ENCODE assay signal across 20 cellular contexts in the genomic region with DNA sequence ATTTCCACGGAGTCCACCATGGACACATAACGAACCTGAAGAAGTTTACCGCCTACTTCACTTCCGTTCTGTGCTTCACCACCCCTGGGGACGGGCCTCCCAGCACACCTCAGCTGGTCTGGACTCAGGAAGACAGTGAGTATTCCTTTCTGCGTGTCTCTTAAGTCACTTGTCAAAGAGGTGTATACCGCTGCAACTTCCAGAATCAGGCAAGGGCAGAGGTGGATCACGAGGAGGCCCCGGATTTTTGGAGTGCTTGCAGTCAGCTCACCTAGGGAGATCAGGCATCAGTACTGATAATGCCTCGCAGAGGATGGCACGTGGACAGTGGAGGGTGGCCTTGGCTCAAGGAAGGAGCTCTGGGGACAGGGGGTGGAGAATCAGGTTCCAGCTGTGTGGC.
A peak's percentile ranks its signal among the peaks of the same experiment; 100 is the strongest.
DNase-seq lines count a peak whose midpoint lies in the region; TF ChIP-seq lines count a peak whose summit lies in the region.
"Had no signal": no experiment of that assay in that cellular context is flagged by ENCODE, and none has a peak within 500 bp of the region (broad histone marks: within the 10 kb centered on the region; RNA-seq: fewer than 3 reads in every experiment).

No MANE protein-coding gene starts in this region.

- H3K27me3 ChIP-seq in SK-N-SH (ENCODE audit: insufficient read depth) = no peaks in the 10 kb centered on the region
- H3K27me3 ChIP-seq in A673 (replicated peaks; ENCODE audit: insufficient read depth, low read depth, low read length, poor library complexity) = no peaks in the 10 kb centered on the region
- H3K27me3 ChIP-seq: BE2C; BLaER1 treated with 17β-estradiol and CSF1 and Interleukin-3, amounts not matched to agents 10 nM and 100 nM had no signal

- DNase-seq in SK-N-SH (peak; percentile 38), coronary artery (ENCODE audit: low spot score) (peak; percentile 63), osteocyte (ENCODE audit: extremely low spot score, unreplicated experiment) (peak; percentile 63), hepatic stellate cell (ENCODE audit: low spot score) (no peak), A673 (ENCODE audit: low spot score) (no peak), COLO829 (ENCODE audit: low spot score) (no peak)
- DNase-seq: ACHN; AML-193; BE2C; Calu3; CD4-positive, alpha-beta T cell; CD8-positive, alpha-beta memory T cell; COR-L47; DMS53; DMS79 treated with DMSO at 0.1 percent for 48 hours; GF-D8; H9 had no signal

- POLR2A ChIA-PET in SK-N-SH (lab: Yijun Ruan, JAX) (interaction anchor here (1.0 kb wide), 1 partner anchor 20 kb away, joined by 3 read pairs; no protein-coding TSS in a partner anchor), A673 (lab: Charles Lee; ENCODE audit: low non-redundant PET) (no interaction called here)

- H3K9me3 Mint-ChIP-seq in osteocyte (ENCODE audit: unreplicated experiment) = peaks cover 7% of the 10 kb centered on the region
- H3K9me3 Mint-ChIP-seq: CD4-positive, alpha-beta T cell; GM23338; H9 had no signal

- no peak for TF ChIP-seq EP300 in SK-N-SH (IDR thresholded peaks at IDR 0.05; ENCODE audit: borderline replicate concordance in 1 of 2, low read depth in 1 of 2, low read length in 1 of 2)

- H3K27ac ChIP-seq in SK-N-SH (ENCODE audit: low read depth in 2 of 2, low read length in 1 of 2) (peak overlapping the region in 1 of 2 experiments; percentile 70; a peak in 1 of 4 replicates), coronary artery (no peak overlapping the region), A673 (ENCODE audit: low read depth, low read length, poor library complexity, severe bottlenecking) (no peak overlapping the region)
- H3K27ac ChIP-seq: BLaER1 treated with 17β-estradiol and CSF1 and Interleukin-3, amounts not matched to agents 10 nM and 100 nM had no signal

- H3K27me3 Mint-ChIP-seq in osteocyte (ENCODE audit: unreplicated experiment) = no peaks in the 10 kb centered on the region
- H3K27me3 Mint-ChIP-seq: CD4-positive, alpha-beta T cell had no signal

- no peaks in the 10 kb centered on the region for H3K36me3 Mint-ChIP-seq in osteocyte (ENCODE audit: unreplicated experiment)
- H3K36me3 Mint-ChIP-seq: CD14-positive monocyte; CD8-positive, alpha-beta memory T cell had no signal

- TF ChIP-seq RAD21 in SK-N-SH (IDR thresholded peaks at IDR 0.05; ENCODE audit: low read length) = no peak

- H2AFZ ChIP-seq in SK-N-SH (ENCODE audit: low read depth) = no peak overlapping the region
- H2AFZ ChIP-seq: GM23338 had no signal

- H3K36me3 ChIP-seq in SK-N-SH (replicated peaks in 1 of 2; ENCODE audit: control insufficient read depth in 1 of 2, insufficient read depth in 2 of 2, low read length in 1 of 2) = no peaks in the 10 kb centered on the region
- H3K36me3 ChIP-seq in A673 (ENCODE audit: insufficient read depth, low read length, poor library complexity, severe bottlenecking) = no peaks in the 10 kb centered on the region
- H3K36me3 ChIP-seq: BE2C; BLaER1 treated with 17β-estradiol and CSF1 and Interleukin-3, amounts not matched to agents 10 nM and 100 nM had no signal

- H4K20me1 ChIP-seq in SK-N-SH (ENCODE audit: insufficient read depth) = no peaks in the 10 kb centered on the region
- H4K20me1 ChIP-seq: BLaER1 treated with 17β-estradiol and CSF1 and Interleukin-3, amounts not matched to agents 10 nM and 100 nM had no signal

- H3K9me2 ChIP-seq in SK-N-SH = no peaks in the 10 kb centered on the region

- no peak for TF ChIP-seq CTCF in SK-N-SH (IDR thresholded peaks at IDR 0.05)
- TF ChIP-seq CTCF in coronary artery (IDR thresholded peaks at IDR 0.05) = no peak
- TF ChIP-seq CTCF in osteocyte (IDR thresholded peaks at IDR 0.05) = no peak
- no peak for TF ChIP-seq CTCF in A673 (conservative IDR thresholded peaks at IDR 0.05; ENCODE audit: low read depth, low read length)

- H3K4me1 ChIP-seq in SK-N-SH (ENCODE audit: control insufficient read depth in 1 of 2, insufficient read depth in 2 of 2, low read depth in 1 of 2, low read length in 1 of 2) (peaks cover 0 to 19% of the 10 kb centered on the region in 2 experiments; a peak in 1 of 4 replicates), A673 (ENCODE audit: insufficient read depth, low read length, poor library complexity, severe bottlenecking) (no peaks in the 10 kb centered on the region)
- H3K4me1 ChIP-seq: BE2C; BLaER1 treated with 17β-estradiol and CSF1 and Interleukin-3, amounts not matched to agents 10 nM and 100 nM had no signal

- H3K9ac ChIP-seq in SK-N-SH = no peak overlapping the region
- H3K9ac ChIP-seq: BLaER1 treated with 17β-estradiol and CSF1 and Interleukin-3, amounts not matched to agents 10 nM and 100 nM had no signal

- no peak overlapping the region for H3K27ac Mint-ChIP-seq in osteocyte (ENCODE audit: unreplicated experiment)
- H3K27ac Mint-ChIP-seq: CD14-positive monocyte; CD4-positive, alpha-beta T cell; GM23338 had no signal

- H3K79me2 ChIP-seq in SK-N-SH (ENCODE audit: insufficient read depth) = no peaks in the 10 kb centered on the region

- WGBS in SK-N-SH (ENCODE audit: low lambda C conversion rate) = 56% methylated on average over 11 of the region's 11 CpGs

- no peak overlapping the region for H3K4me3 Mint-ChIP-seq in osteocyte (ENCODE audit: unreplicated experiment)
- H3K4me3 Mint-ChIP-seq: CD14-positive monocyte; CD4-positive, alpha-beta T cell; CD8-positive, alpha-beta memory T cell; GM23338; H9 had no signal

- H3K9me3 ChIP-seq in SK-N-SH (no peaks in the 10 kb centered on the region), A673 (ENCODE audit: low read depth, low read length, poor library complexity, severe bottlenecking) (no peaks in the 10 kb centered on the region)
- H3K9me3 ChIP-seq: BE2C had no signal

- CTCF ChIA-PET in SK-N-SH (lab: Yijun Ruan, JAX) = interaction anchor here (0.7 to 1.4 kb wide), 6 partner anchors 12 to 1187 kb away, joined by 3 to 5 read pairs (median 4); no protein-coding TSS in a partner anchor
- CTCF ChIA-PET in A673 (lab: Charles Lee) = no interaction called here

- no peak overlapping the region for H3K4me3 ChIP-seq in SK-N-SH (ENCODE audit: low read depth in 2 of 2, low read length in 1 of 2)
- no peak overlapping the region for H3K4me3 ChIP-seq in coronary artery
- no peak overlapping the region for H3K4me3 ChIP-seq in A673 (ENCODE audit: low read depth, low read length, poor library complexity, severe bottlenecking)
- H3K4me3 ChIP-seq: BLaER1 treated with 17β-estradiol and CSF1 and Interleukin-3, amounts not matched to agents 10 nM and 100 nM; GM23338 had no signal

- H3F3A ChIP-seq in SK-N-SH (replicated peaks; ENCODE audit: insufficient read depth) = no peaks in the 10 kb centered on the region

- intact Hi-C loops in A673 (cut with micrococcal nuclease; ENCODE audit: unreplicated experiment) = no loop called here

- peaks cover 3% of the 10 kb centered on the region for H3K4me1 Mint-ChIP-seq in osteocyte (ENCODE audit: unreplicated experiment)
- H3K4me1 Mint-ChIP-seq: CD8-positive, alpha-beta memory T cell had no signal

- no TSS peak for BruUV-seq in A673 (replicated peaks; lab: Mats Ljungman, UMichigan)

- H3K4me2 ChIP-seq in SK-N-SH = no peak overlapping the region
- H3K4me2 ChIP-seq: BLaER1 treated with 17β-estradiol and CSF1 and Interleukin-3, amounts not matched to agents 10 nM and 100 nM; GM23338 had no signal

TF ChIP-seq in SK-N-SH, 30 proteins besides CTCF, POLR2A, EP300 and RAD21:
- TF ChIP-seq SMC3 (IDR thresholded peaks at IDR 0.05; ENCODE audit: low read depth, low read length) = no peak
- TF ChIP-seq GATA2 (CRISPR knock-in tag; IDR thresholded peaks at IDR 0.05) = no peak
- 0 out of 2 replicates have a peak, but pooled peaks have one; percentile 34 for TF ChIP-seq MXI1 (IDR thresholded peaks at IDR 0.05; ENCODE audit: low read depth, low read length)
TF ChIP-seq in SK-N-SH: peak in this region for 1.

Comparison
In these comparisons a context has a peak if more than half of its experiments do, and no peak if none do; other contexts are left out.
1. DNase-seq: peak in SK-N-SH (single experiment), coronary artery (single experiment) and osteocyte (single experiment); none in hepatic stellate cell (single experiment), A673 (single experiment) and COLO829 (single experiment).